In the genomic region with DNA sequence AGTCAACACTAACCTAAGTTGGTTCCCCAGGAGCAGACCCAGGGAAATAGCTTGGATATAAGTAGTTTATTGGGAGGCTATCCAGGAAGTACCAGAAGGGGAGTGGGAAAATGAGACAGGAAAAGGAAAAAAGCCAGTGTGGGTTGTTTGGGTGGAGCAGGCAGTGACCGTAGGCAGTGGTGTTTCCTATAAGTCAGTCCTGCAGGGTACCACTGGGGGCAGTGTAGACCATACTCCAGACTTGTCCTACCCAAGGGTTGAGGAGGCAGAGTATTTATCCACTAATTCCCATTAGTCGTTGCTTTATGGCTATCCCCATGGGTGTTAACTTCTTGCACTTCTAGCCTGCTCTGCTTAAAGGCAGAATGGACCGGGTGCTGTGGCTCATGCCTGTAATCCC, we compare ENCODE assay signal across 9 cellular contexts. TPM values are rescaled to one million over a fixed set of nuclear protein-coding genes. Genes with fewer than 3 reads are reported as not detected.
DNase-seq lines count a peak whose midpoint lies in the region; ATAC-seq and TF ChIP-seq lines count a peak whose summit lies in the region.
"Had no signal": no experiment of that assay in that cellular context is flagged by ENCODE, and none has a peak within 500 bp of the region (broad histone marks: within the 10 kb centered on the region; RNA-seq: fewer than 3 reads in every experiment).

No MANE protein-coding gene starts in this region.

- H3K36me3 ChIP-seq in Peyer's patch: no peaks in the 10 kb centered on the region

- H3K27me3 Mint-ChIP-seq in nephron progenitor cell (ENCODE audit: low read depth, poor library complexity): peaks cover 13% of the 10 kb centered on the region
- H3K27me3 Mint-ChIP-seq in natural killer cell treated with Interleukin-12 subunit alpha and Interleukin-12 subunit beta and Interleukin-15 and Interleukin-18, amount 100 ng/mL, for 72 hours: peaks cover 7 to 26% of the 10 kb centered on the region in 2 donors

- no peaks in the 10 kb centered on the region for H3K4me1 ChIP-seq in Peyer's patch

- no peak for ATAC-seq in natural killer cell treated with Interleukin-12 subunit alpha and Interleukin-12 subunit beta and Interleukin-15 and Interleukin-18, amount 100 ng/mL, for 72 hours
- no peak for ATAC-seq in HG03139 (IDR thresholded peaks at IDR 0.05; ENCODE audit: unreplicated experiment)
- ATAC-seq: activated T-cell treated with anti-CD3 and anti-CD28 coated beads, Interleukin-2, amount 50 U/mL, for 72 hours had no signal

- H3K27ac ChIP-seq in coronary artery: peak overlapping the region; percentile 37 to 70
- H3K27ac ChIP-seq in Peyer's patch: no peak overlapping the region

- DNase-seq in LoVo (ENCODE audit: low spot score) (peak; percentile 17), coronary artery (ENCODE audit: low spot score) (no peak), nephron progenitor cell (peak; percentile 22), Peyer's patch (no peak)
- no peak for DNase-seq in natural killer cell treated with Interleukin-12 subunit alpha and Interleukin-12 subunit beta and Interleukin-15 and Interleukin-18, amount 100 ng/mL, for 72 hours (ENCODE audit: low spot score)
- DNase-seq: activated T-cell treated with anti-CD3 and anti-CD28 coated beads, Interleukin-2, amount 50 U/mL, for 72 hours had no signal

- peaks cover 9% of the 10 kb centered on the region for H3K4me1 Mint-ChIP-seq in nephron progenitor cell
- H3K4me1 Mint-ChIP-seq in natural killer cell treated with Interleukin-12 subunit alpha and Interleukin-12 subunit beta and Interleukin-15 and Interleukin-18, amount 100 ng/mL, for 72 hours (ENCODE audit: low read depth in 2 of 2): no peaks in the 10 kb centered on the region

- TF ChIP-seq POLR2A in Peyer's patch (IDR thresholded peaks at IDR 0.05): no peak

- H3K9me3 ChIP-seq in Peyer's patch: peaks cover 0 to 5% (median 0%) of the 10 kb centered on the region in 4 donors

- H3K4me3 Mint-ChIP-seq in nephron progenitor cell: no peak overlapping the region
- H3K4me3 Mint-ChIP-seq in natural killer cell treated with Interleukin-12 subunit alpha and Interleukin-12 subunit beta and Interleukin-15 and Interleukin-18, amount 100 ng/mL, for 72 hours: no peak overlapping the region
- H3K4me3 Mint-ChIP-seq: activated T-cell treated with anti-CD3 and anti-CD28 coated beads, Interleukin-2, amount 50 U/mL, for 72 hours had no signal

- H3K36me3 Mint-ChIP-seq in nephron progenitor cell (ENCODE audit: low read depth): no peaks in the 10 kb centered on the region
- H3K36me3 Mint-ChIP-seq in natural killer cell treated with Interleukin-12 subunit alpha and Interleukin-12 subunit beta and Interleukin-15 and Interleukin-18, amount 100 ng/mL, for 72 hours: no peaks in the 10 kb centered on the region

- H3K27ac Mint-ChIP-seq in nephron progenitor cell: no peak overlapping the region
- H3K27ac Mint-ChIP-seq in natural killer cell treated with Interleukin-12 subunit alpha and Interleukin-12 subunit beta and Interleukin-15 and Interleukin-18, amount 100 ng/mL, for 72 hours: no peak overlapping the region
- H3K27ac Mint-ChIP-seq: activated T-cell treated with anti-CD3 and anti-CD28 coated beads, Interleukin-2, amount 50 U/mL, for 72 hours had no signal

- peaks cover 3% of the 10 kb centered on the region for H3K9me3 Mint-ChIP-seq in nephron progenitor cell
- H3K9me3 Mint-ChIP-seq in natural killer cell treated with Interleukin-12 subunit alpha and Interleukin-12 subunit beta and Interleukin-15 and Interleukin-18, amount 100 ng/mL, for 72 hours: peaks cover 4% of the 10 kb centered on the region
- H3K9me3 Mint-ChIP-seq: activated T-cell treated with anti-CD3 and anti-CD28 coated beads, Interleukin-2, amount 50 U/mL, for 72 hours had no signal

- no peaks in the 10 kb centered on the region for H3K27me3 ChIP-seq in Peyer's patch

- TF ChIP-seq CTCF in GM12874 (IDR thresholded peaks at IDR 0.05; ENCODE audit: insufficient read depth, low read depth, low read length): peak; percentile 52; the same call in 1 of the 2 replicates
- TF ChIP-seq CTCF in coronary artery (IDR thresholded peaks at IDR 0.05): no peak
- TF ChIP-seq CTCF in nephron progenitor cell (IDR thresholded peaks at IDR 0.05): peak; percentile 31
- peak in 1 of 6 experiments; percentile 5 for TF ChIP-seq CTCF in Peyer's patch (IDR thresholded peaks at IDR 0.05)

- no peak overlapping the region for H3K4me3 ChIP-seq in coronary artery
- no peak overlapping the region for H3K4me3 ChIP-seq in Peyer's patch

RNA-seq across cellular contexts. Expression of a gene that starts 6.4 kb away (rescaled TPM):
- total RNA-seq in natural killer cell treated with Interleukin-12 subunit alpha and Interleukin-12 subunit beta and Interleukin-15 and Interleukin-18, amount 100 ng/mL, for 72 hours: not detected
- 1 to 10 TPM in 1 of 4 donors, not detected in 3; 1.6 TPM for total RNA-seq in Peyer's patch
- total RNA-seq: activated T-cell treated with anti-CD3 and anti-CD28 coated beads, Interleukin-2, amount 50 U/mL, for 72 hours; mesenteric fat pad had no signal

Comparison
In these comparisons a context has a peak if more than half of its experiments do, and no peak if none do; other contexts are left out.
1. DNase-seq: peak in LoVo (single experiment) and nephron progenitor cell (single experiment); none in coronary artery (single experiment), natural killer cell treated with Interleukin-12 subunit alpha and Interleukin-12 subunit beta and Interleukin-15 and Interleukin-18, amount 100 ng/mL, for 72 hours (single experiment) and Peyer's patch (0 of 3).
2. H3K27ac ChIP-seq: peak in coronary artery (2 of 2); none in Peyer's patch (0 of 4).